Comparison of ENCODE assay signal across 25 cellular contexts in the genomic region with DNA sequence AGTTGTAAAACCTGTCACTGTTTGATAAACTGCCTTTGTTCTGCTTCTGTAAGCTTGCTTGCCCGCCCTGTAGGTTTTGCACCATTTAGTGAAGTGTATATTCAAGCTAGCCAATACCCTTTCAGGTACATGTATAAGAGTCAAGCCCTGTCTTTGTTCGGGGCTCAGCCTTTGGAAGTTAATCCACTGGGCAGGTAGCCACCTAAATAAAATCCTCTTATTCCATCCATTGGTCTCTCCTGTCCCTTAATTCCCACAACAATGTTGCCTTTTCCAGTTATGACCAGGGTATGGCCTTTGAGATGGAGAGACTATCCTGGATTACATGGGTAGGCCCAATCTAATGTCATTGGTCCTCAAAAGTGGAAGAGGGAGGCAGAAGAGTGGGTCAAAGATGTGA. TPM values are rescaled to one million over a fixed set of nuclear protein-coding genes. Genes with fewer than 3 reads are reported as not detected.
"Had no signal": no experiment of that assay in that cellular context is flagged by ENCODE, and none has a peak within 500 bp of the region (broad histone marks: within the 10 kb centered on the region; RNA-seq: fewer than 3 reads in every experiment).

No MANE protein-coding gene starts in this region.

- H3K4me3 ChIP-seq: MG63 had no signal

- H3K27me3 ChIP-seq: MG63 had no signal

- H3K36me3 ChIP-seq: MG63 had no signal

- H3K27ac ChIP-seq: RWPE1 had no signal

- ATAC-seq: HepG2, Panc1, PC-3 had no signal

- DNase-seq: IMR-90, Karpas-422, KG1, MG63, NCI-H1092, NCI-H1105 treated with DMSO at 0.1 percent for 48 hours, NCI-H1417 treated with DMSO at 0.1 percent for 48 hours, NCI-H187, NCI-H2029, NCI-H2081 treated with DMSO at 0.1 percent for 48 hours, NCI-H2171, NCI-H226, NCI-H446, NCI-H510A, NCI-H524 treated with DMSO at 0.1 percent for 48 hours, NCI-H69, NCI-H774, PC-3, SHP77, SK-N-SH had no signal

- H3K9me3 ChIP-seq: MG63, SK-N-SH had no signal

RNA-seq across cellular contexts. Expression of a gene that starts 34.0 kb away (rescaled TPM):
- total RNA-seq: HepG2, HT1080, IMR-90, PC-3, SK-MEL-5 had no signal
